Comparison of ENCODE assay signal across 19 cellular contexts in genomic region chr3:29644261-29644660, GRCh38.
A peak's percentile ranks its signal among the peaks of the same experiment; 100 is the strongest.
DNase-seq lines count a peak whose midpoint lies in the region; ATAC-seq and TF ChIP-seq lines count a peak whose summit lies in the region.
"Had no signal": no experiment of that assay in that cellular context is flagged by ENCODE, and none has a peak within 500 bp of the region (broad histone marks: within the 10 kb centered on the region; RNA-seq: fewer than 3 reads in every experiment).

No MANE protein-coding gene starts in this region.

- DNase-seq in AG20443 (ENCODE audit: low spot score) (peak; percentile 56), OCI-M1 (lab: John Stamatoyannopoulos, UW) (peak; percentile 4), fibroblast of mammary gland (ENCODE audit: low read depth) (peak; percentile 71), gastrocnemius medialis (no peak), 8988T (no peak), NCI-H82 (lab: John Stamatoyannopoulos, UW) (no peak)
- DNase-seq in stimulated activated CD4-positive, alpha-beta T cell treated with anti-CD3 and anti-CD28 coated beads, Interleukin-2, amount 100 ng/mL, for 48 hours, result no peak
- DNase-seq: COR-L47, DND-41, hypothalamus, islet precursor cell, MM.1S, NCI-H146, NCI-H2171, NCI-H524 treated with DMSO at 0.1 percent for 48 hours, T-cell had no signal

- no peaks in the 10 kb centered on the region for H3K36me3 ChIP-seq in gastrocnemius medialis

- TF ChIP-seq CTCF in fibroblast of mammary gland (conservative IDR thresholded peaks at IDR 0.05; ENCODE audit: control insufficient read depth, insufficient read depth, low read depth, low read length) (peak; percentile 16), gastrocnemius medialis (IDR thresholded peaks at IDR 0.05 in 4 of 5, conservative IDR thresholded peaks at IDR 0.05 in 1 of 5) (peak in 1 of 5 experiments; percentile 28)

- peak overlapping the region; percentile 82 to 85 (median 83) for H3K27ac ChIP-seq in gastrocnemius medialis

- no peaks in the 10 kb centered on the region for H3K9me3 ChIP-seq in gastrocnemius medialis

- H3K4me3 ChIP-seq in fibroblast of mammary gland (ENCODE audit: control insufficient read depth, low read depth, low read length) (no peak overlapping the region), gastrocnemius medialis (no peak overlapping the region)
- H3K4me3 ChIP-seq: lung had no signal

- TF ChIP-seq POLR2A in gastrocnemius medialis (IDR thresholded peaks at IDR 0.05), result no peak

- intact Hi-C loops in gastrocnemius medialis (cut with DNase I; ENCODE audit: low total_unique reads), result loop anchor here (5.0 kb wide), 3 partner anchors 113 to 1297 kb away; partner anchors contain the start of genes AZI2, RBMS3 and ZCWPW2

- in situ Hi-C loops in gastrocnemius medialis (cut with MboI; ENCODE audit: low sequenced_read_pairs in 4 of 4), result no loop called here

- H3K27me3 ChIP-seq in gastrocnemius medialis, result no peaks in the 10 kb centered on the region

- peaks cover 51% of the 10 kb centered on the region in 2 donors for H3K4me1 ChIP-seq in gastrocnemius medialis

- ATAC-seq in gastrocnemius medialis (peak; percentile 45 to 46), HG03039 (IDR thresholded peaks at IDR 0.05; ENCODE audit: unreplicated experiment) (no peak)
- ATAC-seq: activated naive CD4-positive, alpha-beta T cell treated with anti-CD3 and anti-CD28 coated beads, Interleukin-2, amount 50 U/mL, for 72 hours; T-cell had no signal

Comparison
In these comparisons a context has a peak if more than half of its experiments do, and no peak if none do; other contexts are left out.
1. DNase-seq: peak in AG20443 (single experiment), OCI-M1 (single experiment) and fibroblast of mammary gland (single experiment); none in gastrocnemius medialis (0 of 2), 8988T (single experiment), NCI-H82 (single experiment) and stimulated activated CD4-positive, alpha-beta T cell treated with anti-CD3 and anti-CD28 coated beads, Interleukin-2, amount 100 ng/mL, for 48 hours (0 of 2).